ENCODE assay signal across 22 cellular contexts in genomic region chr20:56909918-56910714, GRCh38.
"Had no signal": no experiment of that assay in that cellular context is flagged by ENCODE, and none has a peak within 500 bp of the region (broad histone marks: within the 10 kb centered on the region; RNA-seq: fewer than 3 reads in every experiment).

No MANE protein-coding gene starts in this region.

- H3K4me3 Mint-ChIP-seq: naive B cell; nephron; stimulated activated memory B cell treated with anti-CD40 and anti-IgM and Interleukin-4, amounts not matched to agents 10 μg/mL and 1 μg/mL and 100 μg/mL, for 72 hours; stimulated activated naive CD8-positive, alpha-beta T cell treated with anti-CD3 and anti-CD28 coated beads, Interleukin-15, Interleukin-2, amounts not matched to agents 100 ng/mL and 50 ng/mL, for 24 hours had no signal

- H2AFZ ChIP-seq: hepatocyte had no signal

- H3K27me3 ChIP-seq: hepatocyte, tibial artery, upper lobe of left lung, vagina had no signal

- H3K4me3 ChIP-seq: esophagus muscularis mucosa, hepatocyte, lung, spleen, tibial artery, upper lobe of left lung, vagina had no signal

- H3K36me3 Mint-ChIP-seq: stimulated activated memory B cell treated with anti-CD40 and anti-IgM and Interleukin-4, amounts not matched to agents 10 μg/mL and 1 μg/mL and 100 μg/mL, for 72 hours had no signal

- ATAC-seq: left cardiac atrium; left ventricle myocardium superior; sciatic nerve; stimulated activated memory B cell treated with anti-CD40 and anti-IgM and Interleukin-4, amounts not matched to agents 10 μg/mL and 1 μg/mL and 100 μg/mL, for 72 hours had no signal

- H3K4me1 ChIP-seq: esophagus muscularis mucosa, spleen, tibial artery, upper lobe of left lung, vagina had no signal

- DNase-seq: effector memory CD4-positive, alpha-beta T cell; head of caudate nucleus; kidney; left cardiac atrium; left ventricle myocardium superior; mesenchymal stem cell; naive B cell; spleen; stimulated activated CD4-positive, alpha-beta T cell treated with anti-CD3 and anti-CD28 coated beads, Interleukin-15, amount 100 ng/mL, for 24 hours; stimulated activated CD4-positive, alpha-beta T cell treated with anti-CD3 and anti-CD28 coated beads, Interleukin-1b, Interleukin-23, amount 100 ng/mL, for 48 hours; stimulated activated CD4-positive, alpha-beta T cell treated with anti-CD3 and anti-CD28 coated beads, Interleukin-4, amount 100 ng/mL, for 24 hours; tibial artery; upper lobe of left lung had no signal

- H3K36me3 ChIP-seq: esophagus muscularis mucosa, spleen, tibial artery, upper lobe of left lung, vagina had no signal

- H3K9me3 Mint-ChIP-seq: nephron; stimulated activated naive CD8-positive, alpha-beta T cell treated with anti-CD3 and anti-CD28 coated beads, Interleukin-15, Interleukin-2, amounts not matched to agents 100 ng/mL and 50 ng/mL, for 24 hours had no signal

- H3K27ac ChIP-seq: epithelial cell of prostate, esophagus muscularis mucosa, hepatocyte, spleen, tibial artery, upper lobe of left lung, vagina had no signal

- H3K9me3 ChIP-seq: esophagus muscularis mucosa, tibial artery, upper lobe of left lung, vagina had no signal

- H3K4me1 Mint-ChIP-seq: naive B cell; nephron; stimulated activated memory B cell treated with anti-CD40 and anti-IgM and Interleukin-4, amounts not matched to agents 10 μg/mL and 1 μg/mL and 100 μg/mL, for 72 hours had no signal

- H3K4me2 ChIP-seq: hepatocyte had no signal

- H3K27ac Mint-ChIP-seq: naive B cell; nephron; stimulated activated memory B cell treated with anti-CD40 and anti-IgM and Interleukin-4, amounts not matched to agents 10 μg/mL and 1 μg/mL and 100 μg/mL, for 72 hours; stimulated activated naive CD8-positive, alpha-beta T cell treated with anti-CD3 and anti-CD28 coated beads, Interleukin-15, Interleukin-2, amounts not matched to agents 100 ng/mL and 50 ng/mL, for 24 hours had no signal

- H3K79me2 ChIP-seq: hepatocyte had no signal
